8 cellular contexts compared by ENCODE assay signal in genomic region chr7:17940302-17941170, GRCh38. TPM values are rescaled to one million over a fixed set of nuclear protein-coding genes. Genes with fewer than 3 reads are reported as not detected.
DNase-seq lines count a peak whose midpoint lies in the region; ATAC-seq and TF ChIP-seq lines count a peak whose summit lies in the region.

Gene SNX13 (minus strand): TSS chr7:17940494. CDS start chr7:17940295, 199 bp downstream.

- TF ChIP-seq POLR2A in lower leg skin (IDR thresholded peaks at IDR 0.05): no peak

- H3K36me3 ChIP-seq in CD4-positive, alpha-beta memory T cell (ENCODE audit: insufficient read depth, low read length): no peaks in the 10 kb centered on the region
- no peaks in the 10 kb centered on the region for H3K36me3 ChIP-seq in duodenal mucosa (ENCODE audit: control insufficient read depth in 1 of 2, insufficient read depth in 2 of 2, low read length in 2 of 2)

- no peaks in the 10 kb centered on the region for H3K9me3 Mint-ChIP-seq in CD4-positive, alpha-beta memory T cell
- H3K9me3 Mint-ChIP-seq in activated CD4-positive, alpha-beta memory T cell treated with anti-CD3 and anti-CD28 coated beads for 36 hours: no peaks in the 10 kb centered on the region

- intact Hi-C loops in CD4-positive, alpha-beta memory T cell (cut with micrococcal nuclease): loop anchor here (2.0 to 10.0 kb wide), 3 partner anchors 642 to 1293 kb away; partner anchors contain the start of genes AHR, ANKMY2 and BZW2
- intact Hi-C loops in activated CD4-positive, alpha-beta memory T cell treated with anti-CD3 and anti-CD28 coated beads for 36 hours (cut with micrococcal nuclease): loop anchor here (1.0 to 10.0 kb wide), 6 partner anchors 12 to 1296 kb away; partner anchors contain the start of genes ANKMY2 and BZW2
- intact Hi-C loops in lower leg skin (cut with DNase I; ENCODE audit: low total_unique reads): no loop called here

- H3K27me3 Mint-ChIP-seq in CD4-positive, alpha-beta memory T cell: no peaks in the 10 kb centered on the region
- H3K27me3 Mint-ChIP-seq in activated CD4-positive, alpha-beta memory T cell treated with anti-CD3 and anti-CD28 coated beads for 36 hours: no peaks in the 10 kb centered on the region

- peak; percentile 86 to 91 (median 88) for DNase-seq in CD4-positive, alpha-beta memory T cell
- DNase-seq in NCI-H82 (lab: John Stamatoyannopoulos, UW) (peak; percentile 95), lower leg skin (ENCODE audit: low spot score in 2 of 2) (peak; percentile 89 to 98)
- peak; percentile 92 for DNase-seq in activated CD4-positive, alpha-beta memory T cell treated with anti-CD3 and anti-CD28 coated beads for 36 hours
- DNase-seq in stimulated activated CD4-positive, alpha-beta T cell treated with anti-CD3 and anti-CD28 coated beads, Interleukin-4, amount 100 ng/mL, for 48 hours (ENCODE audit: low read depth in 2 of 2): peak; percentile 83 to 86

- peak within 1 kb of the TSS; percentile 89 to 99 (median 99) for H3K27ac Mint-ChIP-seq in CD4-positive, alpha-beta memory T cell
- peak within 1 kb of the TSS; percentile 94 for H3K27ac Mint-ChIP-seq in activated CD4-positive, alpha-beta memory T cell treated with anti-CD3 and anti-CD28 coated beads for 36 hours

- peak within 1 kb of the TSS; percentile 82 to 85 for H3K4me3 ChIP-seq in CD4-positive, alpha-beta memory T cell (ENCODE audit: low read length in 2 of 2)
- H3K4me3 ChIP-seq in duodenal mucosa (ENCODE audit: low read depth in 1 of 2, low read length in 2 of 2) (peak within 1 kb of the TSS; percentile 92 to 97), lower leg skin (ENCODE audit: low read depth, poor library complexity, severe bottlenecking) (peak within 1 kb of the TSS; percentile 90)

- H3K9ac ChIP-seq in duodenal mucosa (ENCODE audit: low read depth in 1 of 2, low read length in 2 of 2): peak within 1 kb of the TSS; percentile 96 to 97

- POLR2A ChIA-PET in CD4-positive, alpha-beta memory T cell (lab: Charles Lee; ENCODE audit: partially characterized antibody): interaction anchor here (0.6 to 2.6 kb wide), 3 partner anchors 9 to 122 kb away, joined by 3 to 9 read pairs (median 3); no protein-coding TSS in a partner anchor
- POLR2A ChIA-PET in activated CD4-positive, alpha-beta memory T cell treated with anti-CD3 and anti-CD28 coated beads for 36 hours (lab: Charles Lee): no interaction called here

- peak within 1 kb of the TSS; percentile 89 to 99 (median 97) for H3K4me3 Mint-ChIP-seq in CD4-positive, alpha-beta memory T cell
- peak within 1 kb of the TSS; percentile 98 for H3K4me3 Mint-ChIP-seq in activated CD4-positive, alpha-beta memory T cell treated with anti-CD3 and anti-CD28 coated beads for 36 hours

- H3K9me3 ChIP-seq in CD4-positive, alpha-beta memory T cell (ENCODE audit: control insufficient read depth in 1 of 2, low read length in 2 of 2): no peaks in the 10 kb centered on the region
- H3K9me3 ChIP-seq in duodenal mucosa (ENCODE audit: control insufficient read depth in 1 of 2, low read length in 2 of 2): no peaks in the 10 kb centered on the region

- peaks cover 29 to 59% (median 43%) of the 10 kb centered on the region in 4 donors for H3K4me1 Mint-ChIP-seq in CD4-positive, alpha-beta memory T cell
- peaks cover 40% of the 10 kb centered on the region for H3K4me1 Mint-ChIP-seq in activated CD4-positive, alpha-beta memory T cell treated with anti-CD3 and anti-CD28 coated beads for 36 hours (ENCODE audit: low read depth)

- TF ChIP-seq CTCF in lower leg skin (IDR thresholded peaks at IDR 0.05): no peak

- H3K27me3 ChIP-seq in CD4-positive, alpha-beta memory T cell (ENCODE audit: insufficient read depth, low read length): no peaks in the 10 kb centered on the region
- H3K27me3 ChIP-seq in duodenal mucosa (ENCODE audit: control insufficient read depth in 1 of 2, insufficient read depth in 2 of 2, low read length in 2 of 2): no peaks in the 10 kb centered on the region

- H3K27ac ChIP-seq in CD4-positive, alpha-beta memory T cell (ENCODE audit: low read depth, low read length): peak within 1 kb of the TSS; percentile 90
- peak within 1 kb of the TSS; percentile 95 for H3K27ac ChIP-seq in duodenal mucosa (ENCODE audit: low read depth, low read length)

- WGBS in lower leg skin, 2 donors: 1% methylated on average over 22 to 30 of the region's 78 CpGs

- peaks cover 39% of the 10 kb centered on the region for H3K4me1 ChIP-seq in CD4-positive, alpha-beta memory T cell (ENCODE audit: insufficient read depth, low read length)
- peaks cover 25 to 27% of the 10 kb centered on the region in 2 donors for H3K4me1 ChIP-seq in duodenal mucosa (ENCODE audit: control insufficient read depth in 1 of 2, insufficient read depth in 2 of 2, low read length in 2 of 2)

- CTCF ChIA-PET in CD4-positive, alpha-beta memory T cell (lab: Charles Lee; ENCODE audit: partially characterized antibody): no interaction called here
- CTCF ChIA-PET in activated CD4-positive, alpha-beta memory T cell treated with anti-CD3 and anti-CD28 coated beads for 36 hours (lab: Charles Lee): no interaction called here

- ATAC-seq in GM19438 (IDR thresholded peaks at IDR 0.05; ENCODE audit: low read depth, unreplicated experiment) (peak; percentile 91), HG03575 (IDR thresholded peaks at IDR 0.05; ENCODE audit: extremely low read depth, insufficient number of reproducible peaks, low FRiP score, unreplicated experiment) (peak; percentile 43)

- H3K36me3 Mint-ChIP-seq in CD4-positive, alpha-beta memory T cell: peaks cover 4 to 18% of the 10 kb centered on the region in 2 donors
- H3K36me3 Mint-ChIP-seq in activated CD4-positive, alpha-beta memory T cell treated with anti-CD3 and anti-CD28 coated beads for 36 hours: peaks cover 5% of the 10 kb centered on the region

RNA-seq across cellular contexts. Expression of gene SNX13, which starts in this region (rescaled TPM):
- total RNA-seq in CD4-positive, alpha-beta memory T cell: 10 to 100 TPM; 34.6 to 36.0 TPM
- 10 to 100 TPM; 10.1 to 13.8 TPM for polyA plus RNA-seq in CD4-positive, alpha-beta memory T cell
- total RNA-seq in activated CD4-positive, alpha-beta memory T cell treated with anti-CD3 and anti-CD28 coated beads for 36 hours: 10 to 100 TPM; 18.6 to 19.8 TPM
- 10 to 100 TPM; 45.7 to 78.8 (median 67.3) TPM for total RNA-seq in lower leg skin

Comparison
In these comparisons a context has a peak if more than half of its experiments do, and no peak if none do; other contexts are left out.
1. Peak in every context shown above with its lines: DNase-seq, ATAC-seq, H3K4me3 ChIP-seq and H3K27ac ChIP-seq.